In genomic region chr1:111621050-111621449, GRCh38 we compare ENCODE assay signal across 8 cellular contexts. TPM values are rescaled to one million over a fixed set of nuclear protein-coding genes. Genes with fewer than 3 reads are reported as not detected.
DNase-seq lines count a peak whose midpoint lies in the region; ATAC-seq and TF ChIP-seq lines count a peak whose summit lies in the region.

No MANE protein-coding gene starts in this region.

- H3K4me3 ChIP-seq in CD4-positive, alpha-beta memory T cell (ENCODE audit: low read length in 2 of 2), result peak overlapping the region; percentile 79 to 90
- H3K4me3 ChIP-seq in MM.1S (ENCODE audit: low read length) (peak overlapping the region; percentile 69), choroid plexus epithelial cell (ENCODE audit: low read depth, low read length) (peak overlapping the region; percentile 86)

- no peaks in the 10 kb centered on the region for H3K9me3 Mint-ChIP-seq in CD4-positive, alpha-beta memory T cell
- no peaks in the 10 kb centered on the region for H3K9me3 Mint-ChIP-seq in neural crest cell

- H3K9me2 ChIP-seq in MM.1S (replicated peaks; ENCODE audit: insufficient read depth, low read length), result no peaks in the 10 kb centered on the region

- peak overlapping the region; percentile 63; the same call in 1 of the 2 replicates for H3K9ac ChIP-seq in MM.1S (ENCODE audit: low read length)

- intact Hi-C loops in CD4-positive, alpha-beta memory T cell (cut with micrococcal nuclease), result loop anchor here (1.0 to 10.0 kb wide), 6 partner anchors 12 to 396 kb away; partner anchors contain the start of genes ADORA3, CHI3L2 and TMIGD3

- peak overlapping the region; percentile 84 for H3K27ac ChIP-seq in CD4-positive, alpha-beta memory T cell (ENCODE audit: low read depth, low read length)
- no peak overlapping the region for H3K27ac ChIP-seq in MM.1S (ENCODE audit: low read length)

- ATAC-seq in HG02981 (IDR thresholded peaks at IDR 0.05; ENCODE audit: unreplicated experiment), result no peak
- no peak for ATAC-seq in HG03354 (IDR thresholded peaks at IDR 0.05; ENCODE audit: poor library complexity, severe bottlenecking, unreplicated experiment)
- ATAC-seq in GM19455 (IDR thresholded peaks at IDR 0.05; ENCODE audit: unreplicated experiment), result no peak

- POLR2A ChIA-PET in CD4-positive, alpha-beta memory T cell (lab: Charles Lee; ENCODE audit: partially characterized antibody), result interaction anchor here (1.0 to 10.8 kb wide), 15 partner anchors 9 to 149 kb away, joined by 3 to 244 read pairs (median 9); no protein-coding TSS in a partner anchor

- H3K27me3 Mint-ChIP-seq in CD4-positive, alpha-beta memory T cell, result no peaks in the 10 kb centered on the region
- no peaks in the 10 kb centered on the region for H3K27me3 Mint-ChIP-seq in neural crest cell (ENCODE audit: low read depth)

- no peak overlapping the region for H2AFZ ChIP-seq in MM.1S (ENCODE audit: low read length)

- TF ChIP-seq CTCF in MM.1S (IDR thresholded peaks at IDR 0.05; ENCODE audit: low read length), result no peak
- TF ChIP-seq CTCF in choroid plexus epithelial cell (conservative IDR thresholded peaks at IDR 0.05; ENCODE audit: low read depth, low read length), result no peak
- TF ChIP-seq CTCF in neural crest cell (conservative IDR thresholded peaks at IDR 0.05), result no peak

- H3K4me3 Mint-ChIP-seq in CD4-positive, alpha-beta memory T cell, result peak overlapping the region; percentile 95 to 100 (median 98)
- peak overlapping the region; percentile 87 for H3K4me3 Mint-ChIP-seq in neural crest cell

- peaks cover 3% of the 10 kb centered on the region; the same call in 1 of the 2 replicates for H3F3A ChIP-seq in MM.1S (ENCODE audit: insufficient read depth, low read length)

- H3K4me1 ChIP-seq in CD4-positive, alpha-beta memory T cell (ENCODE audit: insufficient read depth, low read length), result peaks cover 81% of the 10 kb centered on the region
- H3K4me1 ChIP-seq in MM.1S (ENCODE audit: low read length), result peaks cover 11% of the 10 kb centered on the region

- no peaks in the 10 kb centered on the region for H3K9me3 ChIP-seq in CD4-positive, alpha-beta memory T cell (ENCODE audit: control insufficient read depth in 1 of 2, low read length in 2 of 2)
- H3K9me3 ChIP-seq in MM.1S (replicated peaks; ENCODE audit: insufficient read depth, low read length), result no peaks in the 10 kb centered on the region

- DNase-seq in CD4-positive, alpha-beta memory T cell, result peak in 3 of 5 donors; percentile 29 to 72 (median 40)
- DNase-seq in MM.1S (no peak), choroid plexus epithelial cell (ENCODE audit: low read depth) (peak; percentile 42), neural crest cell (ENCODE audit: low read depth, low spot score) (no peak), NK-92 (lab: John Stamatoyannopoulos, UW; ENCODE audit: unreplicated experiment) (no peak)

- H3K4me2 ChIP-seq in MM.1S (ENCODE audit: low read depth, low read length), result peak overlapping the region; percentile 77

- CTCF ChIA-PET in CD4-positive, alpha-beta memory T cell (lab: Charles Lee; ENCODE audit: partially characterized antibody), result interaction anchor here (2.2 to 7.3 kb wide), 2 partner anchors 28 to 113 kb away, joined by 7 to 44 read pairs; no protein-coding TSS in a partner anchor

- peak overlapping the region; percentile 93 to 98 (median 95) for H3K27ac Mint-ChIP-seq in CD4-positive, alpha-beta memory T cell
- no peak overlapping the region for H3K27ac Mint-ChIP-seq in neural crest cell (ENCODE audit: unreplicated experiment)

- peaks cover 60 to 86% (median 72%) of the 10 kb centered on the region in 4 donors for H3K4me1 Mint-ChIP-seq in CD4-positive, alpha-beta memory T cell
- H3K4me1 Mint-ChIP-seq in neural crest cell, result peaks cover 30% of the 10 kb centered on the region

- H4K20me1 ChIP-seq in MM.1S (ENCODE audit: insufficient read depth, low read length), result no peaks in the 10 kb centered on the region

- no peaks in the 10 kb centered on the region for H3K36me3 ChIP-seq in CD4-positive, alpha-beta memory T cell (ENCODE audit: insufficient read depth, low read length)
- no peaks in the 10 kb centered on the region for H3K36me3 ChIP-seq in MM.1S (replicated peaks; ENCODE audit: insufficient read depth, low read length)

- H3K27me3 ChIP-seq in CD4-positive, alpha-beta memory T cell (ENCODE audit: insufficient read depth, low read length), result no peaks in the 10 kb centered on the region
- H3K27me3 ChIP-seq in MM.1S (replicated peaks; ENCODE audit: insufficient read depth, low read length), result no peaks in the 10 kb centered on the region

- peaks cover 4 to 16% of the 10 kb centered on the region in 2 donors for H3K36me3 Mint-ChIP-seq in CD4-positive, alpha-beta memory T cell
- peaks cover 2% of the 10 kb centered on the region for H3K36me3 Mint-ChIP-seq in neural crest cell (ENCODE audit: low read depth)

- peaks cover 62% of the 10 kb centered on the region for H3K79me2 ChIP-seq in MM.1S (ENCODE audit: low read length)

RNA-seq across cellular contexts. Expression of gene RAP1A, which starts 1.5 kb away (rescaled TPM):
- 100 to 1,000 TPM; 130 to 134 TPM for total RNA-seq in CD4-positive, alpha-beta memory T cell
- polyA plus RNA-seq in CD4-positive, alpha-beta memory T cell, result 10 to 100 TPM; 67.2 to 85.7 TPM
- 32.5 and 34.0 TPM in 2 replicates for total RNA-seq in neural crest cell

Comparison
In these comparisons a context has a peak if more than half of its experiments do, and no peak if none do; other contexts are left out.
1. DNase-seq: peak in CD4-positive, alpha-beta memory T cell (3 of 5) and choroid plexus epithelial cell (single experiment); none in MM.1S (single experiment), neural crest cell (single experiment) and NK-92 (single experiment).
2. Peak in every context shown above with its lines, with median percentiles within 50 percentile points of each other: H3K4me3 ChIP-seq.